Comparison of ENCODE assay signal across 8 cellular contexts in the genomic region with DNA sequence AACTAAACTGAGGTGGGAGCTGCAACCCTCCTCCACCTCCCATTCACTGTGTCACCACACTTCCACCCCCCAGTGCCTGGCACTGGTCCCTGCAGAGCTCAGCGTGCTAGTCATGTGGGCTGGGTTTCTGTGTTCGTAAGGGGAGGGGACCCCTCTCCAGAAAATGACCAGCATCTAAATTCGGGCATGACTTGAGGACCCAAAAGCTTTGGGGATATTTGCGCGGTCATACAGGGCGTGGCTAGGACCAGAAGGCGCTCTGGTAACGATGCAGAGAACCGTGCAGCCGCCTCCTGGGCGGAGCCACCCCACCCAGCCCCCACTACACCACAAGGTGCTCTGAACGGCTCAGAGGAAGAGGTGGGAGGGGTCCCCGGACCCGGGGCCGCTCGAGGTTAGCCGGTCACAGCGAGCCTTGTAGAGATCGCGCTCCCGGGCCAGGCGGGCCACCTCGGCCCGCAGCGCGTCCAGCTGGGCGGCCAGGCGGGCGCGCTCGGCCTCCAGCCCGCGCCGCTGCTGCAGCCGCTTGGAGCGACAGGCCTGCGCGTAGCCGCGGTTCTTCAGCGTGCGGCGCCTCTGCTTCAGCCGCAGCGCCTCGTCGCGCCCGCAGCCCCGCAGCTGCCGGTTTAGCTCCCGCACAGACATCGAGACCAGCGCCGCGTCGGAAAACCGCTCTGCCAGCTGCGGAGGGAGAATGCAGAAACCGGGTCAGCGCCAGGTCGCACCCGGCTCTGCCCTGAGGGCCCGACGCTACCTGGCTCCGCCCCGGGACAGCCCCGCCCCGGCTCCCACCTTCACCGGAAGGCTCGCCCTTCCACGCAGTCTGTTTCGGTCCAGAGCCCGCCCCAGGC. TPM values are rescaled to one million over a fixed set of nuclear protein-coding genes. Genes with fewer than 3 reads are reported as not detected.
A peak's percentile ranks its signal among the peaks of the same experiment; 100 is the strongest.
DNase-seq lines count a peak whose midpoint lies in the region; ATAC-seq and TF ChIP-seq lines count a peak whose summit lies in the region.

No MANE protein-coding gene starts in this region.

- no peaks in the 10 kb centered on the region for H3K36me3 ChIP-seq in HUES6 (ENCODE audit: control insufficient read depth, insufficient read depth, low read length)
- H3K36me3 ChIP-seq in SJCRH30: no peaks in the 10 kb centered on the region
- H3K36me3 ChIP-seq in urinary bladder (ENCODE audit: insufficient read depth): no peaks in the 10 kb centered on the region

- no peak overlapping the region for H3K27ac ChIP-seq in HUES6 (ENCODE audit: low read depth, low read length)
- H3K27ac ChIP-seq in SJCRH30: no peak overlapping the region
- no peak overlapping the region for H3K27ac ChIP-seq in urinary bladder (ENCODE audit: low read depth)

- WGBS in urinary bladder: under 1% methylated on average over 74 of the region's 74 CpGs

- peak overlapping the region; percentile 33 for H3K9ac ChIP-seq in HUES6 (ENCODE audit: low read length)

- H3K4me1 ChIP-seq in HUES6 (ENCODE audit: control insufficient read depth, insufficient read depth, low read length) (peaks cover 25% of the 10 kb centered on the region), SJCRH30 (no peaks in the 10 kb centered on the region; the same call in 1 of the 2 replicates), urinary bladder (ENCODE audit: insufficient read depth) (no peaks in the 10 kb centered on the region)

- no peaks in the 10 kb centered on the region for H3K9me3 ChIP-seq in HUES6 (ENCODE audit: control insufficient read depth, insufficient read depth, low read depth, low read length)
- H3K9me3 ChIP-seq in SJCRH30 (replicated peaks): no peaks in the 10 kb centered on the region

- H3K27ac Mint-ChIP-seq in activated naive CD4-positive, alpha-beta T cell treated with anti-CD3 and anti-CD28 coated beads, Interleukin-2, amount 50 U/mL, for 72 hours: peak overlapping the region in 1 of 2 donors; percentile 32
- no peak overlapping the region for H3K27ac Mint-ChIP-seq in progenitor cell of endocrine pancreas

- ATAC-seq in GM21390 (IDR thresholded peaks at IDR 0.05; ENCODE audit: unreplicated experiment) (peak; percentile 86), left cardiac atrium (peak; percentile 85 to 89)
- ATAC-seq in activated naive CD4-positive, alpha-beta T cell treated with anti-CD3 and anti-CD28 coated beads, Interleukin-2, amount 50 U/mL, for 72 hours: peak; percentile 88 to 95

- no peaks in the 10 kb centered on the region for H3K9me3 Mint-ChIP-seq in activated naive CD4-positive, alpha-beta T cell treated with anti-CD3 and anti-CD28 coated beads, Interleukin-2, amount 50 U/mL, for 72 hours
- no peaks in the 10 kb centered on the region for H3K9me3 Mint-ChIP-seq in progenitor cell of endocrine pancreas (ENCODE audit: low read depth)

- peaks cover 51% of the 10 kb centered on the region for H3K27me3 Mint-ChIP-seq in progenitor cell of endocrine pancreas

- DNase-seq in DMS53 (lab: John Stamatoyannopoulos, UW) (peak; percentile 73), SJCRH30 (no peak), left cardiac atrium (peak; percentile 53), progenitor cell of endocrine pancreas (ENCODE audit: low spot score, unreplicated experiment) (peak; percentile 29)
- DNase-seq in activated naive CD4-positive, alpha-beta T cell treated with anti-CD3 and anti-CD28 coated beads, Interleukin-2, amount 50 U/mL, for 72 hours (ENCODE audit: low spot score in 2 of 2): peak in 1 of 2 donors; percentile 70

- no peak for TF ChIP-seq CTCF in progenitor cell of endocrine pancreas (IDR thresholded peaks at IDR 0.05; ENCODE audit: unreplicated experiment)

- peak overlapping the region; percentile 76 for H3K4me3 Mint-ChIP-seq in progenitor cell of endocrine pancreas (ENCODE audit: low read depth)

- peaks cover 6% of the 10 kb centered on the region for H3K4me1 Mint-ChIP-seq in progenitor cell of endocrine pancreas (ENCODE audit: low read depth)

- H3K36me3 Mint-ChIP-seq in activated naive CD4-positive, alpha-beta T cell treated with anti-CD3 and anti-CD28 coated beads, Interleukin-2, amount 50 U/mL, for 72 hours: no peaks in the 10 kb centered on the region
- no peaks in the 10 kb centered on the region for H3K36me3 Mint-ChIP-seq in progenitor cell of endocrine pancreas (ENCODE audit: insufficient read depth)

- intact Hi-C loops in left cardiac atrium (cut with DNase I): no loop called here

- H3K27me3 ChIP-seq in HUES6 (ENCODE audit: control insufficient read depth, insufficient read depth, low read length) (peaks cover 37% of the 10 kb centered on the region), SJCRH30 (0 out of 2 replicates have a peak, but pooled peaks cover 2% of the 10 kb centered on the region)

- peak overlapping the region; percentile 73 for H3K4me3 ChIP-seq in HUES6 (ENCODE audit: low read depth, low read length)
- H3K4me3 ChIP-seq in SJCRH30: peak overlapping the region; percentile 50
- H3K4me3 ChIP-seq in urinary bladder (ENCODE audit: low read depth, low read length): peak overlapping the region; percentile 57

RNA-seq across cellular contexts. Expression of gene CPNE6, which starts 9.8 kb away (rescaled TPM):
- total RNA-seq in SJCRH30 (2014; rRNA removed; shearing (Covaris generic)): not detected in 2 replicates
- total RNA-seq in activated naive CD4-positive, alpha-beta T cell treated with anti-CD3 and anti-CD28 coated beads, Interleukin-2, amount 50 U/mL, for 72 hours: under 1 TPM in 1 of 2 donors, not detected in 1; 0.14 TPM
- total RNA-seq in left cardiac atrium (not detected), progenitor cell of endocrine pancreas (not detected in 2 replicates), urinary bladder (0.58 TPM)
- 1.9 TPM for polyA plus RNA-seq in urinary bladder

RNA-seq across cellular contexts. Expression of gene PCK2, which starts 13.0 kb away (rescaled TPM):
- 14.9 and 16.2 TPM in 2 replicates for total RNA-seq in SJCRH30 (2014; rRNA removed; shearing (Covaris generic))
- 10 to 100 TPM; 40.9 to 89.2 TPM for total RNA-seq in activated naive CD4-positive, alpha-beta T cell treated with anti-CD3 and anti-CD28 coated beads, Interleukin-2, amount 50 U/mL, for 72 hours
- total RNA-seq in left cardiac atrium (10 to 100 TPM; 11.5 to 13.0 TPM), progenitor cell of endocrine pancreas (29.7 and 34.7 TPM in 2 replicates), urinary bladder (5.3 TPM)
- polyA plus RNA-seq in urinary bladder: 23.7 TPM

RNA-seq across cellular contexts. Expression of gene CARMIL3, which starts 29.3 kb away (rescaled TPM):
- 0.20 and 0.40 TPM in 2 replicates for total RNA-seq in SJCRH30 (2014; rRNA removed; shearing (Covaris generic))
- total RNA-seq in activated naive CD4-positive, alpha-beta T cell treated with anti-CD3 and anti-CD28 coated beads, Interleukin-2, amount 50 U/mL, for 72 hours: 1 to 10 TPM; 2.1 to 6.7 TPM
- total RNA-seq in left cardiac atrium (under 1 TPM; 0.08 to 0.62 TPM), progenitor cell of endocrine pancreas (4.3 and 4.9 TPM in 2 replicates), urinary bladder (1.5 TPM)
- polyA plus RNA-seq in urinary bladder: 0.33 TPM

RNA-seq across cellular contexts. Expression of gene DCAF11, which starts 33.5 kb away (rescaled TPM):
- total RNA-seq in SJCRH30 (2014; rRNA removed; shearing (Covaris generic)): 75.2 and 82.0 TPM in 2 replicates
- total RNA-seq in activated naive CD4-positive, alpha-beta T cell treated with anti-CD3 and anti-CD28 coated beads, Interleukin-2, amount 50 U/mL, for 72 hours: 100 to 1,000 TPM in 1 of 2 donors, 10 to 100 TPM in 1; 66.7 to 146 TPM
- total RNA-seq in left cardiac atrium (10 to 100 TPM; 59.6 to 60.2 TPM), progenitor cell of endocrine pancreas (79.7 and 80.9 TPM in 2 replicates), urinary bladder (34.0 TPM)
- polyA plus RNA-seq in urinary bladder: 52.5 TPM

RNA-seq across cellular contexts. Expression of gene NRL, which starts 33.6 kb away (rescaled TPM):
- total RNA-seq in SJCRH30 (2014; rRNA removed; shearing (Covaris generic)): 3.5 and 4.4 TPM in 2 replicates
- 1 to 10 TPM; 2.9 to 4.8 TPM for total RNA-seq in activated naive CD4-positive, alpha-beta T cell treated with anti-CD3 and anti-CD28 coated beads, Interleukin-2, amount 50 U/mL, for 72 hours
- total RNA-seq in left cardiac atrium (1 to 10 TPM; 1.6 to 1.8 TPM), progenitor cell of endocrine pancreas (2.3 and 2.8 TPM in 2 replicates), urinary bladder (0.85 TPM)
- 2.9 TPM for polyA plus RNA-seq in urinary bladder

Comparison
In these comparisons a context has a peak if more than half of its experiments do, and no peak if none do; other contexts are left out.
1. DNase-seq: peak in DMS53 (single experiment), left cardiac atrium (single experiment) and progenitor cell of endocrine pancreas (single experiment); none in SJCRH30 (0 of 2).
2. Peak in every context shown above with its lines, with median percentiles within 50 percentile points of each other: ATAC-seq and H3K4me3 ChIP-seq.